ENCODE assay signal across 11 cellular contexts in genomic region chr6:20669571-20670314, GRCh38.
A peak's percentile ranks its signal among the peaks of the same experiment; 100 is the strongest.
DNase-seq lines count a peak whose midpoint lies in the region; ATAC-seq lines count a peak whose summit lies in the region.
"Had no signal": no experiment of that assay in that cellular context is flagged by ENCODE, and none has a peak within 500 bp of the region (broad histone marks: within the 10 kb centered on the region; RNA-seq: fewer than 3 reads in every experiment).

No MANE protein-coding gene starts in this region.

- peak; percentile 2 for DNase-seq in hepatic stellate cell (ENCODE audit: low spot score)
- no peak for DNase-seq in NCI-H345 treated with DMSO at 0.1 percent for 48 hours (lab: John Stamatoyannopoulos, UW; ENCODE audit: unreplicated experiment)
- DNase-seq in NCI-H2227 treated with DMSO at 0.1 percent for 48 hours (lab: John Stamatoyannopoulos, UW): no peak
- DNase-seq in NCI-H345 (lab: John Stamatoyannopoulos, UW): no peak
- no peak for DNase-seq in mucosa of gallbladder (ENCODE audit: low spot score)
- DNase-seq: Caco-2; central memory CD4-positive, alpha-beta T cell; NCI-H1436 had no signal

- peak; percentile 94 for ATAC-seq in GM19025 (IDR thresholded peaks at IDR 0.05; ENCODE audit: low read depth, unreplicated experiment)
- peak; percentile 92 for ATAC-seq in HG02588 (IDR thresholded peaks at IDR 0.05; ENCODE audit: unreplicated experiment)
- ATAC-seq in HG03469 (IDR thresholded peaks at IDR 0.05; ENCODE audit: unreplicated experiment): peak; percentile 92
